1 cellular context compared by ENCODE assay signal in genomic region chr10:119308556-119309422, GRCh38.
TF ChIP-seq lines count a peak whose summit lies in the region.

No MANE protein-coding gene starts in this region.

TF ChIP-seq in IMR-90, 13 proteins besides CTCF, POLR2A, EP300 and RAD21 (continued from another document):
- TF ChIP-seq, protein P1, sequence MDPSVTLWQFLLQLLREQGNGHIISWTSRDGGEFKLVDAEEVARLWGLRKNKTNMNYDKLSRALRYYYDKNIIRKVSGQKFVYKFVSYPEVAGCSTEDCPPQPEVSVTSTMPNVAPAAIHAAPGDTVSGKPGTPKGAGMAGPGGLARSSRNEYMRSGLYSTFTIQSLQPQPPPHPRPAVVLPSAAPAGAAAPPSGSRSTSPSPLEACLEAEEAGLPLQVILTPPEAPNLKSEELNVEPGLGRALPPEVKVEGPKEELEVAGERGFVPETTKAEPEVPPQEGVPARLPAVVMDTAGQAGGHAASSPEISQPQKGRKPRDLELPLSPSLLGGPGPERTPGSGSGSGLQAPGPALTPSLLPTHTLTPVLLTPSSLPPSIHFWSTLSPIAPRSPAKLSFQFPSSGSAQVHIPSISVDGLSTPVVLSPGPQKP (IDR thresholded peaks at IDR 0.05; ENCODE audit: borderline replicate concordance, low read depth, low read length) = no peak
- TF ChIP-seq MAZ (IDR thresholded peaks at IDR 0.05; ENCODE audit: borderline replicate concordance, low read depth, low read length) (no peak), SMC3 (IDR thresholded peaks at IDR 0.05; ENCODE audit: low read depth, low read length) (no peak), MXI1 (IDR thresholded peaks at IDR 0.05; ENCODE audit: borderline replicate concordance, low read depth, low read length) (no peak), CEBPB (IDR thresholded peaks at IDR 0.05; ENCODE audit: low read depth, low read length) (no peak)
TF ChIP-seq in IMR-90: peak in this region for 0.
